In genomic region chr16:19410435-19411153, GRCh38 we compare ENCODE assay signal across 8 cellular contexts. TPM values are rescaled to one million over a fixed set of nuclear protein-coding genes. Genes with fewer than 3 reads are reported as not detected.
DNase-seq lines count a peak whose midpoint lies in the region; ATAC-seq and TF ChIP-seq lines count a peak whose summit lies in the region.

No MANE protein-coding gene starts in this region.

- peak; percentile 18 for DNase-seq in stimulated activated CD4-positive, alpha-beta T cell treated with anti-CD3 and anti-CD28 coated beads, Interleukin-15, amount 100 ng/mL, for 24 hours
- DNase-seq in stimulated activated CD4-positive, alpha-beta T cell treated with anti-CD3 and anti-CD28 coated beads, Interleukin-4, amount 100 ng/mL, for 1 hour, result no peak
- DNase-seq in SK-N-DZ (ENCODE audit: low spot score) (peak; percentile 50), foreskin fibroblast (peak in 1 of 2 donors; percentile 3), retina (peak; percentile 82), superior temporal gyrus (ENCODE audit: extremely low spot score) (no peak)
- no peak for DNase-seq in stimulated activated CD4-positive, alpha-beta T cell treated with anti-CD3 and anti-CD28 coated beads, Interleukin-4, amount 100 ng/mL, for 24 hours

- ATAC-seq in HG02885 (IDR thresholded peaks at IDR 0.05; ENCODE audit: poor library complexity, unreplicated experiment), result no peak

- TF ChIP-seq CTCF in foreskin fibroblast (IDR thresholded peaks at IDR 0.05; ENCODE audit: low read depth, low read length), result peak; percentile 8

- H3K4me3 ChIP-seq in foreskin fibroblast (ENCODE audit: low read depth in 1 of 2, low read length in 2 of 2), result no peak overlapping the region

RNA-seq across cellular contexts. Expression of gene TMC5, which starts 7.1 kb away (rescaled TPM):
- 0.15 and 0.27 TPM in 2 replicates for polyA plus RNA-seq in SK-N-DZ (2014; cell fraction: cytosol; rRNA removed)
- 0.14 and 0.28 TPM in 2 replicates for polyA plus RNA-seq in SK-N-DZ (2014; cell fraction: nucleus; rRNA removed)

Comparison
In these comparisons a context has a peak if more than half of its experiments do, and no peak if none do; other contexts are left out.
1. DNase-seq: peak in stimulated activated CD4-positive, alpha-beta T cell treated with anti-CD3 and anti-CD28 coated beads, Interleukin-15, amount 100 ng/mL, for 24 hours (single experiment), SK-N-DZ (single experiment) and retina (single experiment); none in stimulated activated CD4-positive, alpha-beta T cell treated with anti-CD3 and anti-CD28 coated beads, Interleukin-4, amount 100 ng/mL, for 1 hour (single experiment), superior temporal gyrus (single experiment) and stimulated activated CD4-positive, alpha-beta T cell treated with anti-CD3 and anti-CD28 coated beads, Interleukin-4, amount 100 ng/mL, for 24 hours (single experiment).